ENCODE assay signal across 18 cellular contexts in the genomic region with DNA sequence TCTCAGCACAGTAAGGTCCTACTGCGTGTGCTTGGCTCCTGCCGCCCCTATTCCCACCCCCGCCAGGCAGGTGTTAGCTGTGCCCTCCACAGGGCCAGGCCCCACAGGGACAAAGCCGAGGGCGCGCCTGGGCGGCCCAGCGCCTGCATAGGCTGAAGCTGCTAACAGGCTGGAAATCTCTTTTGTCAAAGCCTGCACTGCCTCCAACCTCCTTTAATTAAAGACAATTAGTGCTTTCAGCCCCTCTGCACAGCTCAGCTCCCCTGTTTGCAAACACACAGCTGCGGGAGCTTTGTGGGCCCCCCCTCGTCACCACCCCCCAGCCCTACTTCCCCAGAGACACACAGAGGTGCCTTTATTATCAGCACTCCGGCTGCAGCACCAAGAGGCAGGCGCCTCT.
A peak's percentile ranks its signal among the peaks of the same experiment; 100 is the strongest.
DNase-seq lines count a peak whose midpoint lies in the region; ATAC-seq and TF ChIP-seq lines count a peak whose summit lies in the region.
"Had no signal": no experiment of that assay in that cellular context is flagged by ENCODE, and none has a peak within 500 bp of the region (broad histone marks: within the 10 kb centered on the region; RNA-seq: fewer than 3 reads in every experiment).

No MANE protein-coding gene starts in this region.

- peak overlapping the region; percentile 97 for H3K27ac ChIP-seq in layer of hippocampus (ENCODE audit: low read depth, low read length)
- no peak overlapping the region for H3K27ac ChIP-seq in heart right ventricle
- H3K27ac ChIP-seq: stomach, WERI-Rb-1 had no signal

- H3K9me3 Mint-ChIP-seq in WTC11: no peaks in the 10 kb centered on the region
- no peaks in the 10 kb centered on the region for H3K9me3 Mint-ChIP-seq in chondrocyte (ENCODE audit: low read depth)
- H3K9me3 Mint-ChIP-seq: CD8-positive, alpha-beta memory T cell had no signal

- H3K36me3 Mint-ChIP-seq in WTC11 (no peaks in the 10 kb centered on the region), chondrocyte (ENCODE audit: low read depth) (peaks cover 2% of the 10 kb centered on the region)
- H3K36me3 Mint-ChIP-seq: CD8-positive, alpha-beta memory T cell had no signal

- TF ChIP-seq CTCF in WTC11 (IDR thresholded peaks at IDR 0.05) (no peak), heart right ventricle (IDR thresholded peaks at IDR 0.05) (no peak), chondrocyte (IDR thresholded peaks at IDR 0.05) (no peak)

- H3K4me1 ChIP-seq in heart right ventricle: peaks cover 0 to 18% (median 13%) of the 10 kb centered on the region in 9 donors

- H3K4me3 ChIP-seq in heart right ventricle: no peak overlapping the region
- H3K4me3 ChIP-seq: GM12878, stomach had no signal

- DNase-seq in COLO668 (lab: John Stamatoyannopoulos, UW; ENCODE audit: unreplicated experiment) (peak; percentile 24), NCI-H146 treated with DMSO at 0.1 percent for 48 hours (lab: John Stamatoyannopoulos, UW; ENCODE audit: unreplicated experiment) (peak; percentile 59), WTC11 (ENCODE audit: low spot score) (no peak), heart right ventricle (no peak), chondrocyte (ENCODE audit: low spot score) (no peak)
- no peak for DNase-seq in activated effector memory CD4-positive, alpha-beta T cell treated with anti-CD3 and anti-CD28 coated beads, Interleukin-2, amount 50 U/mL, for 16 hours
- DNase-seq: ACHN; activated gamma-delta T cell; CD8-positive, alpha-beta memory T cell; HCEC 1CT; left colon; NCI-H510A treated with DMSO at 0.1 percent for 48 hours; stomach; WERI-Rb-1 had no signal

- no peaks in the 10 kb centered on the region for H3K9me3 ChIP-seq in heart right ventricle
- H3K9me3 ChIP-seq: stomach had no signal

- CTCF ChIA-PET in WTC11 (lab: Charles Lee): interaction anchor here (1.1 to 3.0 kb wide), 3 partner anchors 11 to 69 kb away, joined by 3 to 25 read pairs (median 6); no protein-coding TSS in a partner anchor

- H3K36me3 ChIP-seq in heart right ventricle: no peaks in the 10 kb centered on the region
- H3K36me3 ChIP-seq: stomach, WERI-Rb-1 had no signal

- H3K27me3 ChIP-seq in layer of hippocampus (ENCODE audit: control insufficient read depth, insufficient read depth, low read length) (no peaks in the 10 kb centered on the region), heart right ventricle (peaks cover 0 to 8% (median 0%) of the 10 kb centered on the region in 7 donors)

- POLR2A ChIA-PET in WTC11 (lab: Charles Lee): interaction anchor here (1.0 kb wide), 1 partner anchor 21 kb away, joined by 3 read pairs; no protein-coding TSS in a partner anchor

- intact Hi-C loops in heart right ventricle (cut with DNase I): no loop called here

- no peak overlapping the region for H3K4me3 Mint-ChIP-seq in WTC11
- no peak overlapping the region for H3K4me3 Mint-ChIP-seq in chondrocyte (ENCODE audit: unreplicated experiment)
- H3K4me3 Mint-ChIP-seq: CD8-positive, alpha-beta memory T cell had no signal

- ATAC-seq in WTC11: 0 out of 2 replicates have a peak, but pooled peaks have one; percentile 9
- no peak for ATAC-seq in GM21423 (IDR thresholded peaks at IDR 0.05; ENCODE audit: unreplicated experiment)
- ATAC-seq in heart right ventricle: no peak
- ATAC-seq: esophagus mucosa, GM12878, left colon had no signal

- H3K27me3 Mint-ChIP-seq in WTC11 (ENCODE audit: low read depth) (no peaks in the 10 kb centered on the region), chondrocyte (ENCODE audit: low read depth) (no peaks in the 10 kb centered on the region)

- WGBS in heart right ventricle, 2 donors: 80 to 87% methylated on average over 12 of the region's 12 CpGs

- peaks cover 33% of the 10 kb centered on the region for H3K4me1 Mint-ChIP-seq in WTC11
- H3K4me1 Mint-ChIP-seq in chondrocyte (ENCODE audit: low read depth): peaks cover 21% of the 10 kb centered on the region
- H3K4me1 Mint-ChIP-seq: CD8-positive, alpha-beta memory T cell had no signal

- H3K27ac Mint-ChIP-seq in WTC11 (no peak overlapping the region), chondrocyte (ENCODE audit: unreplicated experiment) (no peak overlapping the region)
- H3K27ac Mint-ChIP-seq: CD8-positive, alpha-beta memory T cell had no signal

TF ChIP-seq in WTC11, 78 proteins besides CTCF, POLR2A, EP300 and RAD21:
- TF ChIP-seq ESRRA (CRISPR knock-in tag; IDR thresholded peaks at IDR 0.05; ENCODE audit: borderline replicate concordance) (no peak), ZNF317 (CRISPR knock-in tag; IDR thresholded peaks at IDR 0.05; ENCODE audit: borderline replicate concordance, low read depth) (no peak), CREB1 (CRISPR knock-in tag; IDR thresholded peaks at IDR 0.05) (no peak), RORB (CRISPR knock-in tag; IDR thresholded peaks at IDR 0.05) (no peak), ZNF219 (CRISPR knock-in tag; IDR thresholded peaks at IDR 0.05; ENCODE audit: borderline replicate concordance) (no peak)
- TF ChIP-seq, protein P1, sequence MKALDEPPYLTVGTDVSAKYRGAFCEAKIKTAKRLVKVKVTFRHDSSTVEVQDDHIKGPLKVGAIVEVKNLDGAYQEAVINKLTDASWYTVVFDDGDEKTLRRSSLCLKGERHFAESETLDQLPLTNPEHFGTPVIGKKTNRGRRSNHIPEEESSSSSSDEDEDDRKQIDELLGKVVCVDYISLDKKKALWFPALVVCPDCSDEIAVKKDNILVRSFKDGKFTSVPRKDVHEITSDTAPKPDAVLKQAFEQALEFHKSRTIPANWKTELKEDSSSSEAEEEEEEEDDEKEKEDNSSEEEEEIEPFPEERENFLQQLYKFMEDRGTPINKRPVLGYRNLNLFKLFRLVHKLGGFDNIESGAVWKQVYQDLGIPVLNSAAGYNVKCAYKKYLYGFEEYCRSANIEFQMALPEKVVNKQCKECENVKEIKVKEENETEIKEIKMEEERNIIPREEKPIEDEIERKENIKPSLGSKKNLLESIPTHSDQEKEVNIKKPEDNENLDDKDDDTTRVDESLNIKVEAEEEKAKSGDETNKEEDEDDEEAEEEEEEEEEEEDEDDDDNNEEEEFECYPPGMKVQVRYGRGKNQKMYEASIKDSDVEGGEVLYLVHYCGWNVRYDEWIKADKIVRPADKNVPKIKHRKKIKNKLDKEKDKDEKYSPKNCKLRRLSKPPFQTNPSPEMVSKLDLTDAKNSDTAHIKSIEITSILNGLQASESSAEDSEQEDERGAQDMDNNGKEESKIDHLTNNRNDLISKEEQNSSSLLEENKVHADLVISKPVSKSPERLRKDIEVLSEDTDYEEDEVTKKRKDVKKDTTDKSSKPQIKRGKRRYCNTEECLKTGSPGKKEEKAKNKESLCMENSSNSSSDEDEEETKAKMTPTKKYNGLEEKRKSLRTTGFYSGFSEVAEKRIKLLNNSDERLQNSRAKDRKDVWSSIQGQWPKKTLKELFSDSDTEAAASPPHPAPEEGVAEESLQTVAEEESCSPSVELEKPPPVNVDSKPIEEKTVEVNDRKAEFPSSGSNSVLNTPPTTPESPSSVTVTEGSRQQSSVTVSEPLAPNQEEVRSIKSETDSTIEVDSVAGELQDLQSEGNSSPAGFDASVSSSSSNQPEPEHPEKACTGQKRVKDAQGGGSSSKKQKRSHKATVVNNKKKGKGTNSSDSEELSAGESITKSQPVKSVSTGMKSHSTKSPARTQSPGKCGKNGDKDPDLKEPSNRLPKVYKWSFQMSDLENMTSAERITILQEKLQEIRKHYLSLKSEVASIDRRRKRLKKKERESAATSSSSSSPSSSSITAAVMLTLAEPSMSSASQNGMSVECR (CRISPR knock-in tag; IDR thresholded peaks at IDR 0.05; ENCODE audit: borderline replicate concordance): no peak
- TF ChIP-seq, protein P2, sequence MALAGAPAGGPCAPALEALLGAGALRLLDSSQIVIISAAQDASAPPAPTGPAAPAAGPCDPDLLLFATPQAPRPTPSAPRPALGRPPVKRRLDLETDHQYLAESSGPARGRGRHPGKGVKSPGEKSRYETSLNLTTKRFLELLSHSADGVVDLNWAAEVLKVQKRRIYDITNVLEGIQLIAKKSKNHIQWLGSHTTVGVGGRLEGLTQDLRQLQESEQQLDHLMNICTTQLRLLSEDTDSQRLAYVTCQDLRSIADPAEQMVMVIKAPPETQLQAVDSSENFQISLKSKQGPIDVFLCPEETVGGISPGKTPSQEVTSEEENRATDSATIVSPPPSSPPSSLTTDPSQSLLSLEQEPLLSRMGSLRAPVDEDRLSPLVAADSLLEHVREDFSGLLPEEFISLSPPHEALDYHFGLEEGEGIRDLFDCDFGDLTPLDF (CRISPR knock-in tag; IDR thresholded peaks at IDR 0.05): no peak

Comparison
In these comparisons a context has a peak if more than half of its experiments do, and no peak if none do; other contexts are left out.
1. DNase-seq: peak in COLO668 (single experiment) and NCI-H146 treated with DMSO at 0.1 percent for 48 hours (single experiment); none in WTC11 (single experiment), activated effector memory CD4-positive, alpha-beta T cell treated with anti-CD3 and anti-CD28 coated beads, Interleukin-2, amount 50 U/mL, for 16 hours (single experiment), heart right ventricle (0 of 2) and chondrocyte (single experiment).